ENCODE assay signal across 8 cellular contexts in the genomic region with DNA sequence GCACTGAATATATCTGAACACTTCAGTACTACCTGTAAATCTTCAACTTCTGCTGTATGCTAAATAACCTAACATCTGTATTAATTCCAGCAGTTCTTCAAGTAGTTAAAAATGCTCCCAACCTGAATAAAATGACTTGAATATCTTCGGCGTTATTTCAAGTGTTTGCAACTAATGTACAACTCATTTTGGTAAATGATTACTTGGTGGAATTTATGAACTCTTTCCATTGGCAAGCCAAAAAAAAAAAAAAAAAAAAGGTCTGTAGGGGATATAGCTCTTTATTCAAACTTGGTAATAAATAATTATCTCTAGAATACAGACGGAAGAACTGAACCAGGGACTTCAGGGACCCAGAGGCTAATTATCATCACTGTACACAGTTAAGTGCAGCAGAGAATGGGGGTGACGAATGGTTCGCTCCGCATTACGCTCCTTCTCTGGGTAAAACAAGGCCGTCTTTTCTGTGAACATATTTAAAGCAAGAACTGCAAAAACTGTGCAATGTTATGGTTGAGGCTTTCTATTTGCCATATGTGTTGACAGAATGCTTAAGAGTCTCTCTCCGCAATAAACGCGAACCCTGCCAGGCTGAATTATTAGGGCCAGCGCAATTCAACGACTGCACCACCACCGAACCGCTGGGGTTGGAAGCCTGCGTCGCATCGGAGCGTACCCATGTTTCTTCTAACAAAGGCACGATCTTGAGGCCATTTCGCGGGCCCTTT. TPM values are rescaled to one million over a fixed set of nuclear protein-coding genes. Genes with fewer than 3 reads are reported as not detected.
DNase-seq lines count a peak whose midpoint lies in the region; ATAC-seq and TF ChIP-seq lines count a peak whose summit lies in the region.

No MANE protein-coding gene starts in this region.

- H3K9ac ChIP-seq in SU-DHL-6 (ENCODE audit: low read length) = peak overlapping the region; percentile 97

- peaks cover 34% of the 10 kb centered on the region for H3K79me2 ChIP-seq in SU-DHL-6 (ENCODE audit: insufficient read depth, low read length)

- H3K36me3 Mint-ChIP-seq in progenitor cell of endocrine pancreas (ENCODE audit: insufficient read depth) = no peaks in the 10 kb centered on the region

- H3K9me3 ChIP-seq in SU-DHL-6 (ENCODE audit: insufficient read depth, low read length) = no peaks in the 10 kb centered on the region

- H3K4me2 ChIP-seq in SU-DHL-6 (ENCODE audit: low read depth, low read length, poor library complexity, severe bottlenecking) = peak overlapping the region; percentile 66

- DNase-seq in Caki2 (ENCODE audit: low read depth) = peak; percentile 64
- DNase-seq in HFF-Myc (ENCODE audit: extremely low read depth, low read depth) = no peak
- no peak for DNase-seq in fibroblast of villous mesenchyme (ENCODE audit: low read depth)
- DNase-seq in progenitor cell of endocrine pancreas (ENCODE audit: low spot score, unreplicated experiment) = no peak
- no peak for DNase-seq in COR-L47 (lab: John Stamatoyannopoulos, UW)
- DNase-seq in NCI-H2081 treated with DMSO at 0.1 percent for 48 hours (lab: John Stamatoyannopoulos, UW) = no peak

- no peaks in the 10 kb centered on the region for H3K27me3 ChIP-seq in SU-DHL-6 (ENCODE audit: low read length)

- peaks cover 14% of the 10 kb centered on the region for H3F3A ChIP-seq in SU-DHL-6 (ENCODE audit: insufficient read depth)

- H3K27ac ChIP-seq in SU-DHL-6 (ENCODE audit: low read depth, low read length) = peak overlapping the region; percentile 99

- H3K4me1 Mint-ChIP-seq in progenitor cell of endocrine pancreas (ENCODE audit: low read depth) = peaks cover 26% of the 10 kb centered on the region

- no peaks in the 10 kb centered on the region for H3K36me3 ChIP-seq in SU-DHL-6 (ENCODE audit: low read length)

- H3K9me2 ChIP-seq in SU-DHL-6 (replicated peaks; ENCODE audit: insufficient read depth, low read length) = no peaks in the 10 kb centered on the region

- H3K27me3 Mint-ChIP-seq in progenitor cell of endocrine pancreas = no peaks in the 10 kb centered on the region

- H3K4me3 ChIP-seq in HFF-Myc (replicated peaks; ENCODE audit: low read depth, low read length) (peak overlapping the region; percentile 85), SU-DHL-6 (ENCODE audit: insufficient read depth, low read length, poor library complexity, severe bottlenecking) (peak overlapping the region; percentile 72), fibroblast of villous mesenchyme (ENCODE audit: low read depth, low read length) (peak overlapping the region; percentile 67)

- peak overlapping the region; percentile 81 for H2AFZ ChIP-seq in SU-DHL-6 (ENCODE audit: low read depth, low read length, severe bottlenecking)

- peak overlapping the region; percentile 83 for H3K4me3 Mint-ChIP-seq in progenitor cell of endocrine pancreas (ENCODE audit: low read depth)

- peaks cover 11% of the 10 kb centered on the region for H4K20me1 ChIP-seq in SU-DHL-6 (ENCODE audit: low read depth, low read length)

- peak overlapping the region; percentile 99 for H3K27ac Mint-ChIP-seq in progenitor cell of endocrine pancreas

- no peaks in the 10 kb centered on the region for H3K9me3 Mint-ChIP-seq in progenitor cell of endocrine pancreas (ENCODE audit: low read depth)

- TF ChIP-seq CTCF in HFF-Myc (IDR thresholded peaks at IDR 0.05; ENCODE audit: low read depth, low read length, missing control alignments) = no peak
- no peak for TF ChIP-seq CTCF in SU-DHL-6 (IDR thresholded peaks at IDR 0.05; ENCODE audit: insufficient read depth, low read length, poor library complexity, severe bottlenecking)
- no peak for TF ChIP-seq CTCF in fibroblast of villous mesenchyme (IDR thresholded peaks at IDR 0.05; ENCODE audit: insufficient read depth, low read depth, low read length)
- no peak for TF ChIP-seq CTCF in progenitor cell of endocrine pancreas (IDR thresholded peaks at IDR 0.05; ENCODE audit: unreplicated experiment)

- no peak for ATAC-seq in GM21576 (IDR thresholded peaks at IDR 0.05; ENCODE audit: unreplicated experiment)

- in situ Hi-C loops in Caki2 (cut with HindIII; ENCODE audit: low pct_unique_long_range_greater_than_20kb, low sequenced_read_pairs) = no loop called here

RNA-seq across cellular contexts. Expression of a gene that starts 1.8 kb away (rescaled TPM):
- 13.4 and 24.2 TPM in 2 replicates for total RNA-seq in Caki2 (2014; rRNA removed; shearing (Covaris generic); ENCODE audit: low replicate concordance)
- 132 and 233 TPM in 2 replicates for total RNA-seq in fibroblast of villous mesenchyme
- 77.4 and 84.6 TPM in 2 replicates for total RNA-seq in progenitor cell of endocrine pancreas
